ENCODE assay signal across 2 cellular contexts in genomic region chr9:134267305-134268265, GRCh38.
TF ChIP-seq lines count a peak whose summit lies in the region.

No MANE protein-coding gene starts in this region.

TF ChIP-seq in A549, 52 proteins besides CTCF, POLR2A, EP300 and RAD21:
- TF ChIP-seq TFCP2L1 (CRISPR knock-in tag; IDR thresholded peaks at IDR 0.05), result no peak
- peak; percentile 21; the same call in 1 of the 3 replicates for TF ChIP-seq SMC3 (IDR thresholded peaks at IDR 0.05)

TF ChIP-seq in K562, 482 proteins besides CTCF, POLR2A, EP300 and RAD21:
- no peak for TF ChIP-seq E4F1 (CRISPR knock-in tag; IDR thresholded peaks at IDR 0.05; ENCODE audit: borderline replicate concordance)
- TF ChIP-seq IRF2 (CRISPR knock-in tag; IDR thresholded peaks at IDR 0.05), result no peak
- TF ChIP-seq ARID3B (CRISPR knock-in tag; IDR thresholded peaks at IDR 0.05; ENCODE audit: borderline replicate concordance), result no peak
- TF ChIP-seq KAT8 (IDR thresholded peaks at IDR 0.05; ENCODE audit: low read depth), result no peak
- no peak for TF ChIP-seq NKRF (IDR thresholded peaks at IDR 0.05; ENCODE audit: borderline replicate concordance)
TF ChIP-seq in K562: peak in this region for 0.
